In the genomic region with DNA sequence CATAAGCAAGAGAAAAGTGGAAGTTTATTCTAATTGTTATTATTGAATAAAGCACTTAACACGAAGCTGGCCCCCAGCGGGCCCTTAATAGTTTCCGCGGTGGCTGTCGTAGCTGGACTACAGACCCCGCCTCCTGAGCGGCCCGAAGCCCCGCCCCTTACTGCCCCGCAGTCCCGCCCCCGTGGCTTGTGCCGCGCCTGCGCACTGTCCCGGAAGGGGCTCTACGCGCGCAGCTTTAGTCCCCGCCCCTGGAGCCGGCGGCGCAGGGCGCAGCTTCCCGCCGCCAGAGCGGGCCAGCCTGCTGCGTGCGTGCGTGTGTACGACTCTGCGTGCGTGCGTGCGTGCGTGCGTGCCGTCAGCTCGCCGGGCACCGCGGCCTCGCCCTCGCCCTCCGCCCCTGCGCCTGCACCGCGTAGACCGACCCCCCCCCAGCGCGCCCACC, we compare ENCODE assay signal across 8 cellular contexts. TPM values are rescaled to one million over a fixed set of nuclear protein-coding genes. Genes with fewer than 3 reads are reported as not detected.
DNase-seq lines count a peak whose midpoint lies in the region; ATAC-seq and TF ChIP-seq lines count a peak whose summit lies in the region.

A gene with protein sequence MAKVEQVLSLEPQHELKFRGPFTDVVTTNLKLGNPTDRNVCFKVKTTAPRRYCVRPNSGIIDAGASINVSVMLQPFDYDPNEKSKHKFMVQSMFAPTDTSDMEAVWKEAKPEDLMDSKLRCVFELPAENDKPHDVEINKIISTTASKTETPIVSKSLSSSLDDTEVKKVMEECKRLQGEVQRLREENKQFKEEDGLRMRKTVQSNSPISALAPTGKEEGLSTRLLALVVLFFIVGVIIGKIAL (plus strand): TSS at position 348 of the 442 bp plus-strand sequence. CDS start 231 bp downstream, outside the sequence.

- H3K27me3 Mint-ChIP-seq in activated T-cell treated with anti-CD3 and anti-CD28 coated beads, Interleukin-2, amount 50 U/mL, for 24 hours, result peaks cover 3% of the 10 kb centered on the region

- peak within 1 kb of the TSS; percentile 97 for H3K4me3 Mint-ChIP-seq in activated T-cell treated with anti-CD3 and anti-CD28 coated beads, Interleukin-2, amount 50 U/mL, for 24 hours

- H3K9me3 ChIP-seq in muscle layer of colon (ENCODE audit: low read length), result no peaks in the 10 kb centered on the region

- H3K9me3 Mint-ChIP-seq in activated T-cell treated with anti-CD3 and anti-CD28 coated beads, Interleukin-2, amount 50 U/mL, for 24 hours, result no peaks in the 10 kb centered on the region

- H3K36me3 Mint-ChIP-seq in activated T-cell treated with anti-CD3 and anti-CD28 coated beads, Interleukin-2, amount 50 U/mL, for 24 hours (ENCODE audit: low read depth), result peaks cover 42% of the 10 kb centered on the region

- peak within 1 kb of the TSS; percentile 90 for H3K9ac ChIP-seq in muscle layer of colon (ENCODE audit: low read length)

- peak within 1 kb of the TSS; percentile 91 for H3K4me3 ChIP-seq in Jurkat, Clone E6-1 (ENCODE audit: low read length)
- peak within 1 kb of the TSS; percentile 92 to 99 for H3K4me3 ChIP-seq in muscle layer of colon (ENCODE audit: low read depth in 1 of 2, low read length in 2 of 2)

- peaks cover 32% of the 10 kb centered on the region for H3K4me1 ChIP-seq in muscle layer of colon (ENCODE audit: insufficient read depth, low read length)

- no peaks in the 10 kb centered on the region for H3K27me3 ChIP-seq in muscle layer of colon (ENCODE audit: control insufficient read depth in 1 of 2, insufficient read depth in 2 of 2, low read length in 2 of 2)

- no peak for TF ChIP-seq POLR2A in erythroblast (IDR thresholded peaks at IDR 0.05; ENCODE audit: low read length)

- DNase-seq in DMS53 (lab: John Stamatoyannopoulos, UW) (peak; percentile 98), erythroblast (lab: John Stamatoyannopoulos, UW) (peak; percentile 98 to 99)
- peak; percentile 91 for DNase-seq in Jurkat, Clone E6-1 (ENCODE audit: low read depth, low spot score)
- peak; percentile 99 for DNase-seq in activated T-cell treated with anti-CD3 and anti-CD28 coated beads, Interleukin-2, amount 50 U/mL, for 24 hours
- peak; percentile 97 to 98 for DNase-seq in stimulated activated CD8-positive, alpha-beta memory T cell treated with anti-CD3 and anti-CD28 coated beads, Interleukin-7, amount 100 ng/mL, for 1 hour (ENCODE audit: low read depth in 2 of 2)

- H3K27ac ChIP-seq in muscle layer of colon (ENCODE audit: low read depth, low read length), result peak within 1 kb of the TSS; percentile 97

- H3K27ac Mint-ChIP-seq in activated T-cell treated with anti-CD3 and anti-CD28 coated beads, Interleukin-2, amount 50 U/mL, for 24 hours, result peak within 1 kb of the TSS; percentile 98

- peaks cover 44% of the 10 kb centered on the region for H3K4me1 Mint-ChIP-seq in activated T-cell treated with anti-CD3 and anti-CD28 coated beads, Interleukin-2, amount 50 U/mL, for 24 hours (ENCODE audit: low read depth)

- ATAC-seq in GM21717 (IDR thresholded peaks at IDR 0.05; ENCODE audit: unreplicated experiment), result peak; percentile 91

- H3K36me3 ChIP-seq in muscle layer of colon (ENCODE audit: insufficient read depth, low read length), result peaks cover 11% of the 10 kb centered on the region

TF ChIP-seq in PFSK-1, 5 proteins besides CTCF, POLR2A, EP300 and RAD21:
- no peak for TF ChIP-seq POLR2AphosphoS5 (IDR thresholded peaks at IDR 0.05; ENCODE audit: low read depth, low read length)
- 0 out of 2 replicates have a peak, but pooled peaks have one; percentile 27 for TF ChIP-seq TAF1 (IDR thresholded peaks at IDR 0.05; ENCODE audit: borderline replicate concordance, insufficient read depth, low read length)
- peak; percentile 98 for TF ChIP-seq FOXP2 (optimal IDR thresholded peaks at IDR 0.05; ENCODE audit: borderline replicate concordance, extremely low read depth, extremely low read length, insufficient read depth)
- TF ChIP-seq, protein P1, sequence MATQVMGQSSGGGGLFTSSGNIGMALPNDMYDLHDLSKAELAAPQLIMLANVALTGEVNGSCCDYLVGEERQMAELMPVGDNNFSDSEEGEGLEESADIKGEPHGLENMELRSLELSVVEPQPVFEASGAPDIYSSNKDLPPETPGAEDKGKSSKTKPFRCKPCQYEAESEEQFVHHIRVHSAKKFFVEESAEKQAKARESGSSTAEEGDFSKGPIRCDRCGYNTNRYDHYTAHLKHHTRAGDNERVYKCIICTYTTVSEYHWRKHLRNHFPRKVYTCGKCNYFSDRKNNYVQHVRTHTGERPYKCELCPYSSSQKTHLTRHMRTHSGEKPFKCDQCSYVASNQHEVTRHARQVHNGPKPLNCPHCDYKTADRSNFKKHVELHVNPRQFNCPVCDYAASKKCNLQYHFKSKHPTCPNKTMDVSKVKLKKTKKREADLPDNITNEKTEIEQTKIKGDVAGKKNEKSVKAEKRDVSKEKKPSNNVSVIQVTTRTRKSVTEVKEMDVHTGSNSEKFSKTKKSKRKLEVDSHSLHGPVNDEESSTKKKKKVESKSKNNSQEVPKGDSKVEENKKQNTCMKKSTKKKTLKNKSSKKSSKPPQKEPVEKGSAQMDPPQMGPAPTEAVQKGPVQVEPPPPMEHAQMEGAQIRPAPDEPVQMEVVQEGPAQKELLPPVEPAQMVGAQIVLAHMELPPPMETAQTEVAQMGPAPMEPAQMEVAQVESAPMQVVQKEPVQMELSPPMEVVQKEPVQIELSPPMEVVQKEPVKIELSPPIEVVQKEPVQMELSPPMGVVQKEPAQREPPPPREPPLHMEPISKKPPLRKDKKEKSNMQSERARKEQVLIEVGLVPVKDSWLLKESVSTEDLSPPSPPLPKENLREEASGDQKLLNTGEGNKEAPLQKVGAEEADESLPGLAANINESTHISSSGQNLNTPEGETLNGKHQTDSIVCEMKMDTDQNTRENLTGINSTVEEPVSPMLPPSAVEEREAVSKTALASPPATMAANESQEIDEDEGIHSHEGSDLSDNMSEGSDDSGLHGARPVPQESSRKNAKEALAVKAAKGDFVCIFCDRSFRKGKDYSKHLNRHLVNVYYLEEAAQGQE (IDR thresholded peaks at IDR 0.05; ENCODE audit: insufficient read depth in 1 of 2, low read depth in 2 of 2, low read length in 2 of 2), result no peak
- TF ChIP-seq SIN3A (IDR thresholded peaks at IDR 0.05; ENCODE audit: borderline replicate concordance, insufficient read depth, low read length), result no peak

RNA-seq across cellular contexts. Expression of the gene that starts here (rescaled TPM):
- polyA plus RNA-seq in Jurkat, Clone E6-1 (2012; ENCODE audit: insufficient read depth, insufficient read length), result 33.5 TPM
- polyA plus RNA-seq in PFSK-1 (2012; ENCODE audit: insufficient read length, low read depth), result 46.0 TPM

Comparison
In these comparisons a context has a peak if more than half of its experiments do, and no peak if none do; other contexts are left out.
1. Peak in every context shown above with its lines: DNase-seq, ATAC-seq, H3K4me3 ChIP-seq and H3K27ac ChIP-seq.